ENCODE assay signal across 17 cellular contexts in genomic region chr11:83191491-83191890, GRCh38. TPM values are rescaled to one million over a fixed set of nuclear protein-coding genes. Genes with fewer than 3 reads are reported as not detected.
DNase-seq lines count a peak whose midpoint lies in the region; ATAC-seq and TF ChIP-seq lines count a peak whose summit lies in the region.
"Had no signal": no experiment of that assay in that cellular context is flagged by ENCODE, and none has a peak within 500 bp of the region (broad histone marks: within the 10 kb centered on the region; RNA-seq: fewer than 3 reads in every experiment).

No MANE protein-coding gene starts in this region.

- intact Hi-C loops in PC-3 (cut with micrococcal nuclease) (loop anchor here (5.0 kb wide), 1 partner anchor 61 kb away; no protein-coding TSS in a partner anchor), Calu3 (cut with micrococcal nuclease; ENCODE audit: unreplicated experiment) (no loop called here)

- peaks cover 78% of the 10 kb centered on the region for H3K36me3 Mint-ChIP-seq in activated T-cell treated with anti-CD3 and anti-CD28 coated beads, Interleukin-2, amount 50 U/mL, for 24 hours (ENCODE audit: low read depth)
- H3K36me3 Mint-ChIP-seq in chondrocyte (ENCODE audit: low read depth), result peaks cover 11% of the 10 kb centered on the region
- H3K36me3 Mint-ChIP-seq in Calu3 (ENCODE audit: insufficient read depth, unreplicated experiment), result peaks cover 65% of the 10 kb centered on the region

- H3K4me3 ChIP-seq in PC-3 (ENCODE audit: low read length), result peak overlapping the region; percentile 96
- no peak overlapping the region for H3K4me3 ChIP-seq in smooth muscle cell
- H3K4me3 ChIP-seq: colonic mucosa, uterus had no signal

- H3K36me3 ChIP-seq in PC-3 (ENCODE audit: low read depth, low read length), result peaks cover 20% of the 10 kb centered on the region
- no peaks in the 10 kb centered on the region for H3K36me3 ChIP-seq in smooth muscle cell (ENCODE audit: low read depth)
- H3K36me3 ChIP-seq: colonic mucosa, uterus had no signal

- CTCF ChIA-PET in PC-3 (lab: Charles Lee) (no interaction called here), Calu3 (lab: Charles Lee) (interaction anchor here (0.6 kb wide), 1 partner anchor 40 kb away, joined by 4 read pairs; no protein-coding TSS in a partner anchor)

- no peaks in the 10 kb centered on the region for H3K9me3 Mint-ChIP-seq in activated T-cell treated with anti-CD3 and anti-CD28 coated beads, Interleukin-2, amount 50 U/mL, for 24 hours
- no peaks in the 10 kb centered on the region for H3K9me3 Mint-ChIP-seq in chondrocyte (ENCODE audit: low read depth)
- no peaks in the 10 kb centered on the region for H3K9me3 Mint-ChIP-seq in Calu3 (ENCODE audit: low read depth, unreplicated experiment)
- H3K9me3 Mint-ChIP-seq: stimulated activated memory B cell treated with anti-CD40 and anti-IgM and Interleukin-4, amounts not matched to agents 10 μg/mL and 1 μg/mL and 100 μg/mL, for 72 hours; T-helper 2 cell treated with Interferon-gamma antibody and Interleukin-4, amounts not matched to agents 5 μg/mL and 100 μg/mL, for 36 hours had no signal

- TF ChIP-seq CTCF in PC-3 (conservative IDR thresholded peaks at IDR 0.05; ENCODE audit: low read depth, low read length) (no peak), chondrocyte (IDR thresholded peaks at IDR 0.05) (no peak), smooth muscle cell (IDR thresholded peaks at IDR 0.05; ENCODE audit: borderline replicate concordance, insufficient read depth, poor library complexity, severe bottlenecking) (no peak), Calu3 (IDR thresholded peaks at IDR 0.05; ENCODE audit: unreplicated experiment) (no peak)

- no peak overlapping the region for H3K27ac ChIP-seq in PC-3 (ENCODE audit: low read length)
- H3K27ac ChIP-seq in smooth muscle cell (ENCODE audit: low read depth), result peak overlapping the region; percentile 98
- H3K27ac ChIP-seq: colonic mucosa, epithelial cell of prostate, RWPE1 had no signal

- H3K79me2 ChIP-seq in PC-3 (ENCODE audit: low read length) (peaks cover 37% of the 10 kb centered on the region), smooth muscle cell (ENCODE audit: low read depth) (peaks cover 33% of the 10 kb centered on the region)

- BruUV-seq in PC-3 (replicated peaks; lab: Mats Ljungman, UMichigan), result no TSS peak
- no TSS peak for BruUV-seq in Calu3 (replicated peaks; lab: Mats Ljungman, UMichigan)

- H3K9me3 ChIP-seq in PC-3 (ENCODE audit: low read length), result no peaks in the 10 kb centered on the region
- H3K9me3 ChIP-seq in smooth muscle cell (replicated peaks; ENCODE audit: low read depth), result no peaks in the 10 kb centered on the region
- H3K9me3 ChIP-seq: colonic mucosa, uterus had no signal

- POLR2A ChIA-PET in PC-3 (lab: Charles Lee; ENCODE audit: unreplicated experiment), result no interaction called here

- peaks cover 27% of the 10 kb centered on the region for H3K4me1 ChIP-seq in PC-3 (ENCODE audit: insufficient read depth, low read length)
- H3K4me1 ChIP-seq in smooth muscle cell (ENCODE audit: low read depth), result peaks cover 16% of the 10 kb centered on the region
- H3K4me1 ChIP-seq: colonic mucosa had no signal

- H3K4me1 Mint-ChIP-seq in activated T-cell treated with anti-CD3 and anti-CD28 coated beads, Interleukin-2, amount 50 U/mL, for 24 hours (ENCODE audit: low read depth), result peaks cover 40% of the 10 kb centered on the region
- H3K4me1 Mint-ChIP-seq in chondrocyte (ENCODE audit: low read depth) (peaks cover 38% of the 10 kb centered on the region), Calu3 (ENCODE audit: low read depth, unreplicated experiment) (peaks cover 26% of the 10 kb centered on the region)

- H3K9ac ChIP-seq in PC-3 (ENCODE audit: low read length) (peak overlapping the region; percentile 91; the same call in 1 of the 2 replicates), smooth muscle cell (ENCODE audit: low read depth) (no peak overlapping the region)

- no peaks in the 10 kb centered on the region for H3K27me3 ChIP-seq in PC-3 (ENCODE audit: low read length)
- no peaks in the 10 kb centered on the region for H3K27me3 ChIP-seq in smooth muscle cell (ENCODE audit: low read depth)
- H3K27me3 ChIP-seq: colonic mucosa, uterus had no signal

- DNase-seq in activated T-cell treated with anti-CD3 and anti-CD28 coated beads, Interleukin-2, amount 50 U/mL, for 24 hours, result no peak
- no peak for DNase-seq in activated T-cell treated with anti-CD3 and anti-CD28 coated beads for 4 hours
- DNase-seq in PC-3, result no peak
- DNase-seq in chondrocyte (ENCODE audit: low spot score), result no peak
- DNase-seq in smooth muscle cell (lab: John Stamatoyannopoulos, UW; ENCODE audit: unreplicated experiment), result no peak
- DNase-seq in Calu3, result no peak
- no peak for DNase-seq in NCI-H2081 treated with DMSO at 0.1 percent for 48 hours (lab: John Stamatoyannopoulos, UW)
- DNase-seq: ACHN, colonic mucosa, kidney, NCI-H82, uterus had no signal

- peak overlapping the region; percentile 80 for H3K27ac Mint-ChIP-seq in activated T-cell treated with anti-CD3 and anti-CD28 coated beads, Interleukin-2, amount 50 U/mL, for 24 hours
- H3K27ac Mint-ChIP-seq in chondrocyte (ENCODE audit: unreplicated experiment) (peak overlapping the region; percentile 5), Calu3 (ENCODE audit: unreplicated experiment) (no peak overlapping the region)

- 96% methylated on average over 5 of the region's 5 CpGs for WGBS in smooth muscle cell (ENCODE audit: low lambda C conversion rate)

- no peaks in the 10 kb centered on the region for H4K20me1 ChIP-seq in PC-3 (ENCODE audit: low read length)
- H4K20me1 ChIP-seq in smooth muscle cell (ENCODE audit: low read depth), result no peaks in the 10 kb centered on the region

- no peak overlapping the region for H2AFZ ChIP-seq in PC-3 (ENCODE audit: low read length)
- no peak overlapping the region for H2AFZ ChIP-seq in smooth muscle cell (ENCODE audit: low read depth)

- H3K27me3 Mint-ChIP-seq in activated T-cell treated with anti-CD3 and anti-CD28 coated beads, Interleukin-2, amount 50 U/mL, for 24 hours, result no peaks in the 10 kb centered on the region
- no peaks in the 10 kb centered on the region for H3K27me3 Mint-ChIP-seq in chondrocyte (ENCODE audit: low read depth)
- H3K27me3 Mint-ChIP-seq in Calu3 (ENCODE audit: unreplicated experiment), result no peaks in the 10 kb centered on the region
- H3K27me3 Mint-ChIP-seq: stimulated activated memory B cell treated with anti-CD40 and anti-IgM and Interleukin-4, amounts not matched to agents 10 μg/mL and 1 μg/mL and 100 μg/mL, for 72 hours had no signal

- no peaks in the 10 kb centered on the region for H3K9me2 ChIP-seq in PC-3 (replicated peaks; ENCODE audit: low read length)

- H3K4me3 Mint-ChIP-seq in activated T-cell treated with anti-CD3 and anti-CD28 coated beads, Interleukin-2, amount 50 U/mL, for 24 hours, result peak overlapping the region; percentile 94
- H3K4me3 Mint-ChIP-seq in chondrocyte (ENCODE audit: unreplicated experiment) (no peak overlapping the region), Calu3 (ENCODE audit: low read depth, unreplicated experiment) (no peak overlapping the region)

- ATAC-seq in PC-3, result no peak
- ATAC-seq in HG03097 (IDR thresholded peaks at IDR 0.05; ENCODE audit: low FRiP score, unreplicated experiment), result no peak
- ATAC-seq: stimulated activated memory B cell treated with anti-CD40 and anti-IgM and Interleukin-4, amounts not matched to agents 10 μg/mL and 1 μg/mL and 100 μg/mL, for 72 hours had no signal

- H3F3A ChIP-seq in PC-3 (ENCODE audit: low read length, unreplicated experiment), result no peaks in the 10 kb centered on the region
- H3F3A ChIP-seq in smooth muscle cell (ENCODE audit: low read depth), result peaks cover 48% of the 10 kb centered on the region

- H3K4me2 ChIP-seq in PC-3 (ENCODE audit: low read length) (peak overlapping the region; percentile 87), smooth muscle cell (no peak overlapping the region)

RNA-seq across cellular contexts. Expression of gene ANKRD42, which starts 2.0 kb away (rescaled TPM):
- total RNA-seq in PC-3 (2014; rRNA removed) (6.6 and 11.2 TPM in 2 replicates), chondrocyte (10.4 to 12.9 TPM (median 11.4 TPM) in 3 replicates), smooth muscle cell (16.4 and 17.8 TPM in 2 replicates), Calu3 (2022) (5.2 and 5.6 TPM in 2 replicates)
- 10.6 and 16.2 TPM in 2 replicates for polyA plus RNA-seq in smooth muscle cell

RNA-seq across cellular contexts. Expression of gene PCF11, which starts 34.6 kb away (rescaled TPM):
- total RNA-seq in PC-3 (2014; rRNA removed), result 41.7 and 42.1 TPM in 2 replicates
- 36.4 to 42.4 TPM (median 39.7 TPM) in 3 replicates for total RNA-seq in chondrocyte
- 56.7 and 92.6 TPM in 2 replicates for total RNA-seq in smooth muscle cell
- polyA plus RNA-seq in smooth muscle cell, result 15.9 and 17.5 TPM in 2 replicates
- 45.0 and 48.8 TPM in 2 replicates for total RNA-seq in Calu3 (2022)
